Comparison of ENCODE assay signal across 9 cellular contexts in the genomic region with DNA sequence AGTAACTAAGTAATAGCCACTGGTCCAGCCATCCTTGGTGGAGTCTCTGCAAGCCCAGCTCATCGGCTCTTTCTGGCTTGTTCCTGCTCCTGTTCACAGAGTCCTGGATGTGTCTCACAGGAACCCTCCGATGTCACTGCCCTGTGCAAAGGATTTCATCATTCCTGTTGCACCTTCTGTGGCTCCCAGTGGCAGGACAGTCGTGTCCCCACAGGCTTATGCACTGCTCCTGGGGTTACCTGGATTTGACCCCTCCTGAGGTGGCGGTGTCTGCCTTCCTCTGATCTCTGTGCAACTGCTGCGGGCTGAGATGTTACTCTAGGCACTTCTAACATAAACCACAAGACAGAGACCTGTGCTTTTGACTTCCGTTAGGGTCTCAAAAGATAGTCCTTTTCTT. TPM values are rescaled to one million over a fixed set of nuclear protein-coding genes. Genes with fewer than 3 reads are reported as not detected.
DNase-seq lines count a peak whose midpoint lies in the region; ATAC-seq and TF ChIP-seq lines count a peak whose summit lies in the region.
"Had no signal": no experiment of that assay in that cellular context is flagged by ENCODE, and none has a peak within 500 bp of the region (broad histone marks: within the 10 kb centered on the region; RNA-seq: fewer than 3 reads in every experiment).

No MANE protein-coding gene starts in this region.

- H3K9me3 Mint-ChIP-seq in CD4-positive, alpha-beta T cell: no peaks in the 10 kb centered on the region
- H3K9me3 Mint-ChIP-seq: brain had no signal

- H3K27me3 Mint-ChIP-seq in CD4-positive, alpha-beta T cell: no peaks in the 10 kb centered on the region
- H3K27me3 Mint-ChIP-seq: brain had no signal

- peak overlapping the region; percentile 84 for H3K4me3 Mint-ChIP-seq in CD4-positive, alpha-beta T cell
- H3K4me3 Mint-ChIP-seq: brain had no signal

- peak overlapping the region; percentile 38 for H3K27ac ChIP-seq in CD4-positive, alpha-beta T cell (ENCODE audit: low read depth, low read length)
- H3K27ac ChIP-seq in body of pancreas (peak overlapping the region; percentile 34 to 69 (median 50)), heart left ventricle (peak overlapping the region in 1 of 12 donors; percentile 5)

- peak overlapping the region; percentile 90 for H3K27ac Mint-ChIP-seq in CD4-positive, alpha-beta T cell
- H3K27ac Mint-ChIP-seq: brain had no signal

- CTCF ChIA-PET in CD4-positive, alpha-beta T cell (lab: Charles Lee): interaction anchor here (0.7 to 2.8 kb wide), 3 partner anchors 12 to 37 kb away, joined by 4 to 20 read pairs (median 10); no protein-coding TSS in a partner anchor

- peaks cover 57% of the 10 kb centered on the region for H3K36me3 Mint-ChIP-seq in CD4-positive, alpha-beta T cell (ENCODE audit: low read depth)
- H3K36me3 Mint-ChIP-seq: brain had no signal

- POLR2A ChIA-PET in CD4-positive, alpha-beta T cell (lab: Charles Lee): interaction anchor here (0.8 to 2.9 kb wide), 8 partner anchors 9 to 27 kb away, joined by 3 to 22 read pairs (median 6); no protein-coding TSS in a partner anchor

- intact Hi-C loops in CD4-positive, alpha-beta T cell (cut with DNase I, micrococcal nuclease): loop anchor here (1.0 to 2.0 kb wide), 4 partner anchors 11 to 30 kb away; partner anchors contain the start of gene APBB1IP (in 1 of the 2)
- intact Hi-C loops in body of pancreas (cut with DNase I): no loop called here
- intact Hi-C loops in heart left ventricle (cut with DNase I): no loop called here

- ATAC-seq in CD4-positive, alpha-beta T cell (ENCODE audit: poor library complexity): peak; percentile 86
- peak; percentile 45 for ATAC-seq in GM19455 (IDR thresholded peaks at IDR 0.05; ENCODE audit: unreplicated experiment)
- peak; percentile 57 for ATAC-seq in HG03442 (IDR thresholded peaks at IDR 0.05; ENCODE audit: unreplicated experiment)
- ATAC-seq in body of pancreas: peak; percentile 47
- no peak for ATAC-seq in heart left ventricle

- H3K9me3 ChIP-seq in CD4-positive, alpha-beta T cell (ENCODE audit: control insufficient read depth, low read length): no peaks in the 10 kb centered on the region
- H3K9me3 ChIP-seq in body of pancreas (no peaks in the 10 kb centered on the region), heart left ventricle (no peaks in the 10 kb centered on the region)

- no peak for TF ChIP-seq CTCF in CD4-positive, alpha-beta T cell (IDR thresholded peaks at IDR 0.05)
- TF ChIP-seq CTCF in body of pancreas (IDR thresholded peaks at IDR 0.05) (no peak), heart left ventricle (IDR thresholded peaks at IDR 0.05) (no peak)

- H3K4me1 Mint-ChIP-seq in CD4-positive, alpha-beta T cell (ENCODE audit: low read depth): peaks cover 96% of the 10 kb centered on the region

- peak; percentile 33 to 63 (median 47) for DNase-seq in CD4-positive, alpha-beta T cell
- DNase-seq in body of pancreas (peak in 1 of 4 donors; percentile 11), SW 1271 (lab: John Stamatoyannopoulos, UW) (no peak), AG08395 (ENCODE audit: low spot score) (no peak), dermis blood vessel endothelial cell (no peak), heart left ventricle (no peak)

- H3K4me1 ChIP-seq in body of pancreas (peaks cover 7% of the 10 kb centered on the region), heart left ventricle (peaks cover 0 to 41% (median 0%) of the 10 kb centered on the region in 12 donors)

- TF ChIP-seq POLR2A in body of pancreas (IDR thresholded peaks at IDR 0.05) (no peak), heart left ventricle (IDR thresholded peaks at IDR 0.05) (no peak)

- no peak overlapping the region for H3K4me3 ChIP-seq in body of pancreas
- H3K4me3 ChIP-seq in heart left ventricle: no peak overlapping the region

- H3K27me3 ChIP-seq in CD4-positive, alpha-beta T cell (ENCODE audit: control insufficient read depth, insufficient read depth, low read length): no peaks in the 10 kb centered on the region
- H3K27me3 ChIP-seq in body of pancreas (no peaks in the 10 kb centered on the region), heart left ventricle (no peaks in the 10 kb centered on the region)

- no peaks in the 10 kb centered on the region for H3K36me3 ChIP-seq in body of pancreas (replicated peaks in 1 of 2; ENCODE audit: insufficient read depth in 1 of 2, low read depth in 2 of 2)
- H3K36me3 ChIP-seq in heart left ventricle: peaks cover 0 to 7% (median 0%) of the 10 kb centered on the region in 9 donors

- 43 to 49% methylated on average over 6 of the region's 6 CpGs for WGBS in body of pancreas, 2 donors
- whole genome bisulfite sequencing in heart left ventricle, 4 donors: 70 to 79% (median 76%) methylated on average over 6 of the region's 6 CpGs

RNA-seq across cellular contexts. Expression of gene APBB1IP, which starts 30.6 kb away (rescaled TPM):
- total RNA-seq in CD4-positive, alpha-beta T cell: 10 to 100 TPM; 44.5 to 45.6 TPM
- total RNA-seq in body of pancreas (1 to 10 TPM; 2.3 to 4.0 TPM), dermis blood vessel endothelial cell (0.05 and 0.17 TPM in 2 replicates), heart left ventricle (10 to 100 TPM in 2 of 9 donors, 1 to 10 TPM in 6, under 1 TPM in 1; 0.81 to 19.6 (median 1.8) TPM)
- polyA plus RNA-seq in heart left ventricle: 1 to 10 TPM in 1 of 2 donors, under 1 TPM in 1; 0.99 to 1.7 TPM

Comparison
In these comparisons a context has a peak if more than half of its experiments do, and no peak if none do; other contexts are left out.
1. ATAC-seq: peak in CD4-positive, alpha-beta T cell (single experiment), GM19455 (single experiment), HG03442 (single experiment) and body of pancreas (single experiment); none in heart left ventricle (0 of 4).
2. DNase-seq: peak in CD4-positive, alpha-beta T cell (10 of 10); none in SW 1271 (0 of 2), AG08395 (single experiment), dermis blood vessel endothelial cell (single experiment) and heart left ventricle (0 of 5).
3. intact Hi-C loops: an anchor here in CD4-positive, alpha-beta T cell (1.0 to 2.0 kb wide); none called in body of pancreas and heart left ventricle.